ENCODE assay signal across 15 cellular contexts in the genomic region with DNA sequence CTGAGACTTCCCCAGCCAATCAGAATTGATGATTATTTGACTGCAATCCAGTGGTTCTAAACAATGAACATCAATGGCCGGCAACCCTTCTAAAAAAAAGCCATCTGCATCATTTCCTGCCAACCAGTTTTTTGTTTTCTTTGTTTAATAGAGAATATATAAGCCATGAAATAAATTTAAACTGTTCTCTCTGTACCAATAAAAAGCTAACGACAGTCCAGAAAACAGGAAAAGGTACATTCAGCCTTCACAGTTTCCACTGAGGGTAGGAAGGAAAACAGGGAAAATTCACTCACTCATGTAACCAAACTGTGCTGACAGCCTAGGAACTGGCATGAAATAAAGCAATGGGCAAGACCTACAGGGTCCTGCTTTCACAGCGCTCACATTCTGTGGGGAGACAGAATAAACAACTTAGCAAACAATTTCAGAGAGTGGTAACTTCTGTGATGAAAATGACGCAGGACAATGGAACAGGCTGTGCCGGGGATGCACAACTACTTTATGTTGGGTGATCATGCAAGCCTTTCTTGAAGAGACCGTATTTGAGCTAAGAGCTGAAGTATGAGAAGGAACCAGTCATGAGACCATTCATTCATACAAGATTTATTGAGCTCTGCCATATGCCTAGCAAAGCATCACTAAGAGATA.
"Had no signal": no experiment of that assay in that cellular context is flagged by ENCODE, and none has a peak within 500 bp of the region (broad histone marks: within the 10 kb centered on the region; RNA-seq: fewer than 3 reads in every experiment).

No MANE protein-coding gene starts in this region.

- H3K4me3 ChIP-seq: adrenal gland, coronary artery, stomach, tibial artery had no signal

- H3K27me3 Mint-ChIP-seq: effector memory CD8-positive, alpha-beta T cell; naive thymus-derived CD4-positive, alpha-beta T cell; progenitor cell of endocrine pancreas had no signal

- DNase-seq: activated CD4-positive, alpha-beta T cell treated with anti-CD3 and anti-CD28 coated beads for 48 hours; activated naive CD4-positive, alpha-beta T cell treated with anti-CD3 and anti-CD28 coated beads, Interleukin-2, amount 50 U/mL, for 16 hours; adrenal gland; central memory CD4-positive, alpha-beta T cell; effector memory CD8-positive, alpha-beta T cell; naive thymus-derived CD4-positive, alpha-beta T cell; occipital lobe; SK-N-SH; stimulated activated CD4-positive, alpha-beta T cell treated with anti-CD3 and anti-CD28 coated beads, Interleukin-15, amount 100 ng/mL, for 24 hours; stomach; T-helper 1 cell; tibial artery had no signal

- H3K27ac Mint-ChIP-seq: effector memory CD8-positive, alpha-beta T cell; naive thymus-derived CD4-positive, alpha-beta T cell; progenitor cell of endocrine pancreas had no signal

- H3K27me3 ChIP-seq: adrenal gland, stomach, tibial artery had no signal

- H3K36me3 Mint-ChIP-seq: naive thymus-derived CD4-positive, alpha-beta T cell had no signal

- H3K9me3 ChIP-seq: adrenal gland, SK-N-SH, stomach, tibial artery had no signal

- H3K9ac ChIP-seq: SK-N-SH had no signal

- H3K4me1 Mint-ChIP-seq: naive thymus-derived CD4-positive, alpha-beta T cell had no signal

- ATAC-seq: effector memory CD8-positive, alpha-beta T cell; left lobe of liver; naive thymus-derived CD4-positive, alpha-beta T cell had no signal

- H3K4me3 Mint-ChIP-seq: effector memory CD8-positive, alpha-beta T cell; naive thymus-derived CD4-positive, alpha-beta T cell had no signal

- H3K36me3 ChIP-seq: adrenal gland, stomach, tibial artery had no signal

- H3K27ac ChIP-seq: adrenal gland, coronary artery, stomach, tibial artery had no signal
